Comparison of ENCODE assay signal across 14 cellular contexts in the genomic region with DNA sequence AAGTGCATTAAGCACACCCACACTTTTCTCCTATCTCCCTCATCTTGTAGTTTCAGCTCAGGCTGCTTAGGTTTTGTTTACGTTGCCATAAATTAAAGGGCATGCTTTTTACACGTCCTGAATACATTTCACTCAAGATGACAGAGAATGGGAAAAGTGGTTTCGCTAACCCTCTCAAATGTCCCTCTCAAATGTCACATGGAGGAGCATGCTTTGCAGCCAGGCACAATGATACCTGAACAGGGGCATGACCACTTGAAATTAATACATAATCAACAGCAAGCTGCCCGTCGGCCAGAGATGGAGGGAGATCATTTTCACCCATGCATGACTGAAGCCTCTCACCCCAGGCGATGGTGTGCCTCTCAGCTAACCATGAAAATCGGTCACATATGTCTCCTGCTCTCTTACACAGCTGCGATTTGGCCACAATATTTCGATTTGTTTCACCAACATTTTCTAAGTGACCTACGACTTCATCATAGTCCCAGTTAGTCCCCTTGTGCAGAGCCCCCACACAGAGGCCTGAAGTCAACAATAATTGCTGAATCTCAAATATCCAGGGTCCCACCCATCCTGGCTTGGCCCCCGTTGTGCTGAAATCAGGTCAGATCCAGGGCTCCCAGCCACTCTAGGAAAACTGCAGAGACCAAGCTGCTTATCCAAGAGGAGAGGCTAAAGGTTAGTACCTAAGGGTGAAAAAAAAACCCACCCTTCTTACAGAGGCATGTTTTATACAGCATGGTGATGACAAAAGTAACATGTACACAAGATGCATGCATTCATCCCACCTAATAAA.
A peak's percentile ranks its signal among the peaks of the same experiment; 100 is the strongest.
DNase-seq lines count a peak whose midpoint lies in the region; ATAC-seq and TF ChIP-seq lines count a peak whose summit lies in the region.
"Had no signal": no experiment of that assay in that cellular context is flagged by ENCODE, and none has a peak within 500 bp of the region (broad histone marks: within the 10 kb centered on the region; RNA-seq: fewer than 3 reads in every experiment).

No MANE protein-coding gene starts in this region.

- no peak for ATAC-seq in HG02798 (IDR thresholded peaks at IDR 0.05; ENCODE audit: poor library complexity, unreplicated experiment)
- ATAC-seq: left ventricle myocardium superior; naive thymus-derived CD4-positive, alpha-beta T cell had no signal

- H3K4me1 Mint-ChIP-seq in nephron = peaks cover 31% of the 10 kb centered on the region
- H3K4me1 Mint-ChIP-seq: activated naive CD8-positive, alpha-beta T cell treated with anti-CD3 and anti-CD28 coated beads, Interleukin-2, amount 10 ng/mL, durations not matched to agents 7 days and 5 days; naive thymus-derived CD4-positive, alpha-beta T cell had no signal

- peak overlapping the region; percentile 20 to 67 (median 25) for H3K27ac Mint-ChIP-seq in nephron
- H3K27ac Mint-ChIP-seq: activated naive CD8-positive, alpha-beta T cell treated with anti-CD3 and anti-CD28 coated beads, Interleukin-2, amount 10 ng/mL, durations not matched to agents 7 days and 5 days; naive thymus-derived CD4-positive, alpha-beta T cell had no signal

- peak; percentile 31 for DNase-seq in DMS 273 treated with DMSO at 0.1 percent for 48 hours (lab: John Stamatoyannopoulos, UW)
- DNase-seq in NCI-H1417 treated with DMSO at 0.1 percent for 48 hours (lab: John Stamatoyannopoulos, UW) = peak; percentile 97
- DNase-seq in NCI-H510A treated with DMSO at 0.1 percent for 48 hours (lab: John Stamatoyannopoulos, UW) = peak; percentile 98
- no peak for DNase-seq in superior temporal gyrus (ENCODE audit: extremely low spot score)
- DNase-seq in dedifferentiated amniotic fluid mesenchymal stem cell (ENCODE audit: extremely low spot score) = no peak
- DNase-seq in HCEC 1CT = no peak
- DNase-seq: activated naive CD8-positive, alpha-beta T cell treated with anti-CD3 and anti-CD28 coated beads, Interleukin-2, amount 10 ng/mL, durations not matched to agents 7 days and 5 days; activated T-cell treated with anti-CD3 and anti-CD28 coated beads, Interleukin-2, amount 50 U/mL, for 48 hours; effector CD4-positive, alpha-beta T cell; left ventricle myocardium superior; naive thymus-derived CD4-positive, alpha-beta T cell; stimulated activated CD4-positive, alpha-beta T cell treated with anti-CD3 and anti-CD28 coated beads, Interleukin-1b, Interleukin-23, amount 100 ng/mL, for 48 hours had no signal

- H3K4me3 Mint-ChIP-seq in nephron = no peak overlapping the region
- H3K4me3 Mint-ChIP-seq: activated naive CD8-positive, alpha-beta T cell treated with anti-CD3 and anti-CD28 coated beads, Interleukin-2, amount 10 ng/mL, durations not matched to agents 7 days and 5 days; naive thymus-derived CD4-positive, alpha-beta T cell had no signal

- no peaks in the 10 kb centered on the region for H3K27me3 Mint-ChIP-seq in nephron (ENCODE audit: low read depth)

- H3K9me3 Mint-ChIP-seq in nephron = no peaks in the 10 kb centered on the region
- H3K9me3 Mint-ChIP-seq: activated naive CD8-positive, alpha-beta T cell treated with anti-CD3 and anti-CD28 coated beads, Interleukin-2, amount 10 ng/mL, durations not matched to agents 7 days and 5 days had no signal

- TF ChIP-seq CTCF in nephron (IDR thresholded peaks at IDR 0.05; ENCODE audit: unreplicated experiment in 3 of 3) = no peak

- H3K36me3 Mint-ChIP-seq in nephron (ENCODE audit: low read depth) = no peaks in the 10 kb centered on the region
- H3K36me3 Mint-ChIP-seq: activated naive CD8-positive, alpha-beta T cell treated with anti-CD3 and anti-CD28 coated beads, Interleukin-2, amount 10 ng/mL, durations not matched to agents 7 days and 5 days; naive thymus-derived CD4-positive, alpha-beta T cell had no signal

Comparison
In these comparisons a context has a peak if more than half of its experiments do, and no peak if none do; other contexts are left out.
1. DNase-seq: peak in DMS 273 treated with DMSO at 0.1 percent for 48 hours (single experiment), NCI-H1417 treated with DMSO at 0.1 percent for 48 hours (single experiment) and NCI-H510A treated with DMSO at 0.1 percent for 48 hours (single experiment); none in superior temporal gyrus (single experiment), dedifferentiated amniotic fluid mesenchymal stem cell (single experiment) and HCEC 1CT (single experiment).